20 cellular contexts compared by ENCODE assay signal in the genomic region with DNA sequence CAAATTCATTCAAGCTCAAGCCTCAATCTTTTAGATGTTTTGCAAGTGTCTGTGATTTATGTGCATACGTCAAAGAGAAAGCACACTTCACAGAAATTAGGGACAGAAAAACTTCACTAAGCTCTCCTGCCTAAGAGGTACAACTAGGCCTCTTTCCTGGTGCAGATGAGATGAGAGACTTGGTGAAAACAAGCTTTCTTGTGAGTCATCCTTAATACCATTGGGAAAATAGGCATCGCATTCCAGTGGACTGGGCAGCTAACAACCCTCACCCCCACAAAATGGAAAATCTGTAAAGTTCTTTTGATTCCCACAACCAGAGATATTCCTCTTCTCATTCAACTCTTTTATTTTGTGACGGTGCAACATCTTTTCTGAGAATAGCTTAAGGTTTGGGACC.
A peak's percentile ranks its signal among the peaks of the same experiment; 100 is the strongest.
DNase-seq lines count a peak whose midpoint lies in the region; ATAC-seq and TF ChIP-seq lines count a peak whose summit lies in the region.
"Had no signal": no experiment of that assay in that cellular context is flagged by ENCODE, and none has a peak within 500 bp of the region (broad histone marks: within the 10 kb centered on the region; RNA-seq: fewer than 3 reads in every experiment).

No MANE protein-coding gene starts in this region.

- H3K9me3 ChIP-seq in A673 (ENCODE audit: low read depth, low read length, poor library complexity, severe bottlenecking): no peaks in the 10 kb centered on the region
- H3K9me3 ChIP-seq: BLaER1 treated with 17β-estradiol and CSF1 and Interleukin-3, amounts not matched to agents 10 nM and 100 nM; SJCRH30 had no signal

- ATAC-seq in WTC11: no peak

- DNase-seq in GM03348 (ENCODE audit: low spot score) (peak; percentile 15), WTC11 (ENCODE audit: low spot score) (no peak), fibroblast of mammary gland (ENCODE audit: low read depth) (peak; percentile 57), renal cortical epithelial cell (ENCODE audit: low read depth) (peak; percentile 11), DMS153 treated with DMSO at 0.1 percent for 48 hours (lab: John Stamatoyannopoulos, UW; ENCODE audit: unreplicated experiment) (no peak), HFFc6 (no peak), GF-D8 (lab: John Stamatoyannopoulos, UW) (no peak), A673 (ENCODE audit: low spot score) (no peak)
- DNase-seq: CD8-positive, alpha-beta memory T cell; GDM1; H9; NCI-H1417; NCI-H2029; NCI-H2171; NCI-H446; NK-92 treated with Interleukin-12 subunit alpha and Interleukin-12 subunit beta, amount 100 ng/mL, for 24 hours; RPMI8226; SJCRH30 had no signal

- H3K36me3 Mint-ChIP-seq in WTC11: no peaks in the 10 kb centered on the region
- H3K36me3 Mint-ChIP-seq in HFFc6 (ENCODE audit: low read depth): no peaks in the 10 kb centered on the region
- H3K36me3 Mint-ChIP-seq: CD8-positive, alpha-beta memory T cell had no signal

- no peak overlapping the region for H3K27ac ChIP-seq in A673 (ENCODE audit: low read depth, low read length, poor library complexity, severe bottlenecking)
- H3K27ac ChIP-seq: BLaER1 treated with 17β-estradiol and CSF1 and Interleukin-3, amounts not matched to agents 10 nM and 100 nM; HL-60; SJCRH30 had no signal

- no TSS peak for BruUV-seq in A673 (replicated peaks; lab: Mats Ljungman, UMichigan)

- H3K4me3 ChIP-seq in fibroblast of mammary gland (ENCODE audit: control insufficient read depth, low read depth, low read length) (no peak overlapping the region), A673 (ENCODE audit: low read depth, low read length, poor library complexity, severe bottlenecking) (no peak overlapping the region)
- H3K4me3 ChIP-seq: BLaER1 treated with 17β-estradiol and CSF1 and Interleukin-3, amounts not matched to agents 10 nM and 100 nM; SJCRH30 had no signal

- H3K4me3 Mint-ChIP-seq in WTC11: no peak overlapping the region
- no peak overlapping the region for H3K4me3 Mint-ChIP-seq in HFFc6
- H3K4me3 Mint-ChIP-seq: CD8-positive, alpha-beta memory T cell; H9 had no signal

- H3K27me3 ChIP-seq in A673 (replicated peaks; ENCODE audit: insufficient read depth, low read depth, low read length, poor library complexity): no peaks in the 10 kb centered on the region
- H3K27me3 ChIP-seq: BLaER1 treated with 17β-estradiol and CSF1 and Interleukin-3, amounts not matched to agents 10 nM and 100 nM; SJCRH30 had no signal

- POLR2A ChIA-PET in WTC11 (lab: Charles Lee) (no interaction called here), A673 (lab: Charles Lee; ENCODE audit: low non-redundant PET) (no interaction called here)

- TF ChIP-seq CTCF in WTC11 (IDR thresholded peaks at IDR 0.05) (no peak), fibroblast of mammary gland (conservative IDR thresholded peaks at IDR 0.05; ENCODE audit: control insufficient read depth, insufficient read depth, low read depth, low read length) (no peak), HFFc6 (IDR thresholded peaks at IDR 0.05) (no peak), A673 (conservative IDR thresholded peaks at IDR 0.05; ENCODE audit: low read depth, low read length) (no peak)

- H3K27ac Mint-ChIP-seq in WTC11 (peak overlapping the region; percentile 59; the same call in 1 of the 2 replicates), HFFc6 (no peak overlapping the region)
- H3K27ac Mint-ChIP-seq: CD8-positive, alpha-beta memory T cell; H9 had no signal

- no peaks in the 10 kb centered on the region for H3K27me3 Mint-ChIP-seq in WTC11 (ENCODE audit: low read depth)
- no peaks in the 10 kb centered on the region for H3K27me3 Mint-ChIP-seq in HFFc6 (ENCODE audit: insufficient read depth)
- H3K27me3 Mint-ChIP-seq: CD8-positive, alpha-beta memory T cell had no signal

- intact Hi-C loops in A673 (cut with micrococcal nuclease; ENCODE audit: unreplicated experiment): loop anchor here (5.0 kb wide), 1 partner anchor 126 kb away; no protein-coding TSS in a partner anchor

- no peaks in the 10 kb centered on the region for H3K4me1 ChIP-seq in A673 (ENCODE audit: insufficient read depth, low read length, poor library complexity, severe bottlenecking)
- H3K4me1 ChIP-seq: BLaER1 treated with 17β-estradiol and CSF1 and Interleukin-3, amounts not matched to agents 10 nM and 100 nM; SJCRH30 had no signal

- CTCF ChIA-PET in WTC11 (lab: Charles Lee) (interaction anchor here (0.5 to 3.0 kb wide), 8 partner anchors 14 to 560 kb away, joined by 3 to 13 read pairs (median 4); no protein-coding TSS in a partner anchor), A673 (lab: Charles Lee) (interaction anchor here (0.6 kb wide), 1 partner anchor 1170 kb away, joined by 3 read pairs; no protein-coding TSS in a partner anchor)

- no peaks in the 10 kb centered on the region for H3K36me3 ChIP-seq in A673 (ENCODE audit: insufficient read depth, low read length, poor library complexity, severe bottlenecking)
- H3K36me3 ChIP-seq: BLaER1 treated with 17β-estradiol and CSF1 and Interleukin-3, amounts not matched to agents 10 nM and 100 nM; SJCRH30 had no signal

- H3K9me3 Mint-ChIP-seq in WTC11: no peaks in the 10 kb centered on the region
- H3K9me3 Mint-ChIP-seq in HFFc6: peaks cover 22% of the 10 kb centered on the region
- H3K9me3 Mint-ChIP-seq: H9 had no signal

- H3K4me1 Mint-ChIP-seq in WTC11 (peaks cover 10% of the 10 kb centered on the region), HFFc6 (ENCODE audit: low read depth) (no peaks in the 10 kb centered on the region)
- H3K4me1 Mint-ChIP-seq: CD8-positive, alpha-beta memory T cell had no signal

TF ChIP-seq in WTC11, 78 proteins besides CTCF, POLR2A, EP300 and RAD21 (continues in another document):
- TF ChIP-seq, protein P1, sequence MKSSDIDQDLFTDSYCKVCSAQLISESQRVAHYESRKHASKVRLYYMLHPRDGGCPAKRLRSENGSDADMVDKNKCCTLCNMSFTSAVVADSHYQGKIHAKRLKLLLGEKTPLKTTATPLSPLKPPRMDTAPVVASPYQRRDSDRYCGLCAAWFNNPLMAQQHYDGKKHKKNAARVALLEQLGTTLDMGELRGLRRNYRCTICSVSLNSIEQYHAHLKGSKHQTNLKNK (CRISPR knock-in tag; IDR thresholded peaks at IDR 0.05): no peak
- TF ChIP-seq, protein P2, sequence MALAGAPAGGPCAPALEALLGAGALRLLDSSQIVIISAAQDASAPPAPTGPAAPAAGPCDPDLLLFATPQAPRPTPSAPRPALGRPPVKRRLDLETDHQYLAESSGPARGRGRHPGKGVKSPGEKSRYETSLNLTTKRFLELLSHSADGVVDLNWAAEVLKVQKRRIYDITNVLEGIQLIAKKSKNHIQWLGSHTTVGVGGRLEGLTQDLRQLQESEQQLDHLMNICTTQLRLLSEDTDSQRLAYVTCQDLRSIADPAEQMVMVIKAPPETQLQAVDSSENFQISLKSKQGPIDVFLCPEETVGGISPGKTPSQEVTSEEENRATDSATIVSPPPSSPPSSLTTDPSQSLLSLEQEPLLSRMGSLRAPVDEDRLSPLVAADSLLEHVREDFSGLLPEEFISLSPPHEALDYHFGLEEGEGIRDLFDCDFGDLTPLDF (CRISPR knock-in tag; IDR thresholded peaks at IDR 0.05): no peak
- TF ChIP-seq JUN (CRISPR knock-in tag; IDR thresholded peaks at IDR 0.05) (no peak), ZNF317 (CRISPR knock-in tag; IDR thresholded peaks at IDR 0.05; ENCODE audit: borderline replicate concordance, low read depth) (no peak), FOXJ3 (CRISPR knock-in tag; IDR thresholded peaks at IDR 0.05; ENCODE audit: borderline replicate concordance) (no peak), SMAD4 (CRISPR knock-in tag; IDR thresholded peaks at IDR 0.05) (no peak), CREM (CRISPR knock-in tag; IDR thresholded peaks at IDR 0.05) (no peak), CBFB (CRISPR knock-in tag; IDR thresholded peaks at IDR 0.05; ENCODE audit: low read depth) (no peak), ETV6 (CRISPR knock-in tag; IDR thresholded peaks at IDR 0.05) (no peak)
- TF ChIP-seq, protein P3, sequence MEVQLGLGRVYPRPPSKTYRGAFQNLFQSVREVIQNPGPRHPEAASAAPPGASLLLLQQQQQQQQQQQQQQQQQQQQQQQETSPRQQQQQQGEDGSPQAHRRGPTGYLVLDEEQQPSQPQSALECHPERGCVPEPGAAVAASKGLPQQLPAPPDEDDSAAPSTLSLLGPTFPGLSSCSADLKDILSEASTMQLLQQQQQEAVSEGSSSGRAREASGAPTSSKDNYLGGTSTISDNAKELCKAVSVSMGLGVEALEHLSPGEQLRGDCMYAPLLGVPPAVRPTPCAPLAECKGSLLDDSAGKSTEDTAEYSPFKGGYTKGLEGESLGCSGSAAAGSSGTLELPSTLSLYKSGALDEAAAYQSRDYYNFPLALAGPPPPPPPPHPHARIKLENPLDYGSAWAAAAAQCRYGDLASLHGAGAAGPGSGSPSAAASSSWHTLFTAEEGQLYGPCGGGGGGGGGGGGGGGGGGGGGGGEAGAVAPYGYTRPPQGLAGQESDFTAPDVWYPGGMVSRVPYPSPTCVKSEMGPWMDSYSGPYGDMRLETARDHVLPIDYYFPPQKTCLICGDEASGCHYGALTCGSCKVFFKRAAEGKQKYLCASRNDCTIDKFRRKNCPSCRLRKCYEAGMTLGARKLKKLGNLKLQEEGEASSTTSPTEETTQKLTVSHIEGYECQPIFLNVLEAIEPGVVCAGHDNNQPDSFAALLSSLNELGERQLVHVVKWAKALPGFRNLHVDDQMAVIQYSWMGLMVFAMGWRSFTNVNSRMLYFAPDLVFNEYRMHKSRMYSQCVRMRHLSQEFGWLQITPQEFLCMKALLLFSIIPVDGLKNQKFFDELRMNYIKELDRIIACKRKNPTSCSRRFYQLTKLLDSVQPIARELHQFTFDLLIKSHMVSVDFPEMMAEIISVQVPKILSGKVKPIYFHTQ (CRISPR knock-in tag; IDR thresholded peaks at IDR 0.05): no peak
- TF ChIP-seq, protein P4, sequence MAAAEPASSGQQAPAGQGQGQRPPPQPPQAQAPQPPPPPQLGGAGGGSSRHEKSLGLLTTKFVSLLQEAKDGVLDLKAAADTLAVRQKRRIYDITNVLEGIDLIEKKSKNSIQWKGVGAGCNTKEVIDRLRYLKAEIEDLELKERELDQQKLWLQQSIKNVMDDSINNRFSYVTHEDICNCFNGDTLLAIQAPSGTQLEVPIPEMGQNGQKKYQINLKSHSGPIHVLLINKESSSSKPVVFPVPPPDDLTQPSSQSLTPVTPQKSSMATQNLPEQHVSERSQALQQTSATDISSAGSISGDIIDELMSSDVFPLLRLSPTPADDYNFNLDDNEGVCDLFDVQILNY (CRISPR knock-in tag; IDR thresholded peaks at IDR 0.05): no peak

Comparison
In these comparisons a context has a peak if more than half of its experiments do, and no peak if none do; other contexts are left out.
1. DNase-seq: peak in GM03348 (single experiment), fibroblast of mammary gland (single experiment) and renal cortical epithelial cell (single experiment); none in WTC11 (single experiment), DMS153 treated with DMSO at 0.1 percent for 48 hours (single experiment), HFFc6 (single experiment), GF-D8 (single experiment) and A673 (single experiment).